ENCODE assay signal across 8 cellular contexts in genomic region chr13:32969516-32969941, GRCh38. TPM values are rescaled to one million over a fixed set of nuclear protein-coding genes. Genes with fewer than 3 reads are reported as not detected.
DNase-seq lines count a peak whose midpoint lies in the region; ATAC-seq, FAIRE-seq and TF ChIP-seq lines count a peak whose summit lies in the region.

No MANE protein-coding gene starts in this region.

- H3K9me3 ChIP-seq in endothelial cell of umbilical vein (replicated peaks; ENCODE audit: control insufficient read depth, insufficient read depth, low read length) (no peaks in the 10 kb centered on the region), skeletal muscle satellite cell (replicated peaks; ENCODE audit: low read length) (no peaks in the 10 kb centered on the region)

- DNase-seq in endothelial cell of umbilical vein (ENCODE audit: low read depth, low spot score) (peak; percentile 81), activated T-cell treated with anti-CD3 and anti-CD28 coated beads for 4 hours (no peak), HuH-7 (ENCODE audit: low spot score) (no peak), cortex of kidney (lab: John Stamatoyannopoulos, UW) (no peak)
- no peak for DNase-seq in T-helper 2 cell treated with Interferon-gamma antibody and Interleukin-4, amounts not matched to agents 5 μg/mL and 100 μg/mL, for 36 hours (ENCODE audit: low spot score)

- no peak for TF ChIP-seq CTCF in endothelial cell of umbilical vein (IDR thresholded peaks at IDR 0.05; ENCODE audit: extremely low read depth in 1 of 2, insufficient read depth in 1 of 2, low read depth in 1 of 2, low read length in 2 of 2)

- H3K79me2 ChIP-seq in endothelial cell of umbilical vein (ENCODE audit: control insufficient read depth, insufficient read depth, low read length) = no peaks in the 10 kb centered on the region

- POLR2A ChIA-PET in endothelial cell of umbilical vein (lab: Charles Lee) = no interaction called here

- H3K9ac ChIP-seq in endothelial cell of umbilical vein (replicated peaks; ENCODE audit: extremely low read depth, insufficient read depth, low read length) (peak overlapping the region; percentile 61), skeletal muscle satellite cell (ENCODE audit: low read depth, low read length) (peak overlapping the region; percentile 62)

- dilution Hi-C loops in endothelial cell of umbilical vein (cut with MboI; ENCODE audit: extremely low pct_ligation_motif_present, low sequenced_read_pairs) = no loop called here

- H3K36me3 Mint-ChIP-seq in T-helper 2 cell treated with Interferon-gamma antibody and Interleukin-4, amounts not matched to agents 5 μg/mL and 100 μg/mL, for 36 hours (ENCODE audit: low read depth) = no peaks in the 10 kb centered on the region

- intact Hi-C loops in endothelial cell of umbilical vein (cut with micrococcal nuclease) = no loop called here

- CTCF ChIA-PET in endothelial cell of umbilical vein (lab: Charles Lee) = interaction anchor here (0.9 to 1.7 kb wide), 8 partner anchors 9 to 184 kb away, joined by 3 to 6 read pairs (median 3); no protein-coding TSS in a partner anchor

- no peaks in the 10 kb centered on the region for H4K20me1 ChIP-seq in endothelial cell of umbilical vein (replicated peaks; ENCODE audit: control insufficient read depth, extremely low read depth, insufficient read depth, low read length)

- H3K27ac ChIP-seq in endothelial cell of umbilical vein (ENCODE audit: insufficient read depth, low read depth, low read length) = peak overlapping the region; percentile 49

- BruUV-seq in endothelial cell of umbilical vein (replicated peaks; lab: Mats Ljungman, UMichigan) = TSS peak; percentile 92

- no peak overlapping the region for H3K27ac Mint-ChIP-seq in T-helper 2 cell treated with Interferon-gamma antibody and Interleukin-4, amounts not matched to agents 5 μg/mL and 100 μg/mL, for 36 hours

- peak overlapping the region; percentile 84 for H2AFZ ChIP-seq in endothelial cell of umbilical vein (ENCODE audit: low read depth, low read length)

- ATAC-seq in GM18511 (IDR thresholded peaks at IDR 0.05; ENCODE audit: unreplicated experiment) (peak; percentile 94), HG03135 (IDR thresholded peaks at IDR 0.05; ENCODE audit: unreplicated experiment) (peak; percentile 74)

- TF ChIP-seq POLR2A in endothelial cell of umbilical vein (IDR thresholded peaks at IDR 0.05; ENCODE audit: low read depth, low read length) = no peak

- peaks cover 8% of the 10 kb centered on the region for H3K4me1 Mint-ChIP-seq in T-helper 2 cell treated with Interferon-gamma antibody and Interleukin-4, amounts not matched to agents 5 μg/mL and 100 μg/mL, for 36 hours (ENCODE audit: low read depth)

- no peak overlapping the region for H3K4me3 Mint-ChIP-seq in T-helper 2 cell treated with Interferon-gamma antibody and Interleukin-4, amounts not matched to agents 5 μg/mL and 100 μg/mL, for 36 hours

- peaks cover 16% of the 10 kb centered on the region for H3K4me1 ChIP-seq in endothelial cell of umbilical vein (ENCODE audit: control insufficient read depth, extremely low read depth, insufficient read depth, low read length)
- peaks cover 7% of the 10 kb centered on the region for H3K4me1 ChIP-seq in skeletal muscle satellite cell (ENCODE audit: control insufficient read depth, insufficient read depth, low read length)

- peak overlapping the region; percentile 89 for H3K4me2 ChIP-seq in endothelial cell of umbilical vein (ENCODE audit: insufficient read depth, low read length)
- H3K4me2 ChIP-seq in skeletal muscle satellite cell (ENCODE audit: low read length) = peak overlapping the region; percentile 83

- peak overlapping the region; percentile 5 to 59 (median 28) for H3K4me3 ChIP-seq in endothelial cell of umbilical vein (replicated peaks in 1 of 3; ENCODE audit: insufficient read depth in 1 of 3, low read depth in 1 of 3, low read length in 3 of 3)
- H3K4me3 ChIP-seq in skeletal muscle satellite cell (ENCODE audit: low read length) = peak overlapping the region; percentile 62

- no peaks in the 10 kb centered on the region for H3K9me1 ChIP-seq in endothelial cell of umbilical vein (replicated peaks; ENCODE audit: control insufficient read depth, extremely low read depth, insufficient read depth, low read length)

- H3K36me3 ChIP-seq in endothelial cell of umbilical vein (ENCODE audit: control insufficient read depth in 2 of 2, extremely low read depth in 1 of 2, insufficient read depth in 2 of 2, low read length in 2 of 2) (no peaks in the 10 kb centered on the region), skeletal muscle satellite cell (ENCODE audit: insufficient read depth, low read length) (no peaks in the 10 kb centered on the region)

- H3K9me3 Mint-ChIP-seq in T-helper 2 cell treated with Interferon-gamma antibody and Interleukin-4, amounts not matched to agents 5 μg/mL and 100 μg/mL, for 36 hours = no peaks in the 10 kb centered on the region

- H3K27me3 Mint-ChIP-seq in T-helper 2 cell treated with Interferon-gamma antibody and Interleukin-4, amounts not matched to agents 5 μg/mL and 100 μg/mL, for 36 hours (ENCODE audit: low read depth) = peaks cover 8% of the 10 kb centered on the region

- H3K27me3 ChIP-seq in endothelial cell of umbilical vein (ENCODE audit: control insufficient read depth in 2 of 2, insufficient read depth in 2 of 2, low read length in 2 of 2) = peaks cover 3 to 4% of the 10 kb centered on the region in 2 experiments
- H3K27me3 ChIP-seq in skeletal muscle satellite cell (ENCODE audit: control insufficient read depth, insufficient read depth, low read length) = no peaks in the 10 kb centered on the region

- peak; percentile 71 for FAIRE-seq in endothelial cell of umbilical vein (lab: Jason Lieb, UNC)

TF ChIP-seq in endothelial cell of umbilical vein, 7 proteins besides CTCF, POLR2A, EP300 and RAD21:
- no peak for TF ChIP-seq FOS (IDR thresholded peaks at IDR 0.05; ENCODE audit: borderline replicate concordance, insufficient read depth, low read length)
- no peak for TF ChIP-seq JUN (IDR thresholded peaks at IDR 0.05; ENCODE audit: borderline replicate concordance, insufficient read depth, insufficient read length, low read depth)
- TF ChIP-seq MYC (IDR thresholded peaks at IDR 0.05; ENCODE audit: low read depth, low read length) = no peak

RNA-seq across cellular contexts. Expression of gene KL, which starts 46.7 kb away (rescaled TPM):
- total RNA-seq in endothelial cell of umbilical vein = 0.07 and 0.12 TPM in 2 replicates
- polyA plus RNA-seq in endothelial cell of umbilical vein = 0.01 TPM in 1 of 2 replicates, not detected in the other
- polyA plus RNA-seq in endothelial cell of umbilical vein (2011; cell fraction: cytosol; rRNA removed) = 0.01 TPM in 1 of 2 replicates, not detected in the other
- 0.04 TPM in 1 of 2 replicates, not detected in the other for polyA plus RNA-seq in endothelial cell of umbilical vein (2011; cell fraction: nucleus; rRNA removed)
- not detected in 2 replicates for polyA plus RNA-seq in endothelial cell of umbilical vein (2012)
- polyA minus RNA-seq in endothelial cell of umbilical vein = not detected in 2 replicates
- not detected for polyA minus RNA-seq in endothelial cell of umbilical vein (2011; cell fraction: cytosol; rRNA and poly(A)+ RNA removed)
- not detected in 2 replicates for polyA minus RNA-seq in endothelial cell of umbilical vein (2011; cell fraction: nucleus; rRNA and poly(A)+ RNA removed)
- total RNA-seq in skeletal muscle satellite cell (2012; rRNA removed) = under 0.01 TPM in 1 of 2 replicates, not detected in the other
